In the genomic region with DNA sequence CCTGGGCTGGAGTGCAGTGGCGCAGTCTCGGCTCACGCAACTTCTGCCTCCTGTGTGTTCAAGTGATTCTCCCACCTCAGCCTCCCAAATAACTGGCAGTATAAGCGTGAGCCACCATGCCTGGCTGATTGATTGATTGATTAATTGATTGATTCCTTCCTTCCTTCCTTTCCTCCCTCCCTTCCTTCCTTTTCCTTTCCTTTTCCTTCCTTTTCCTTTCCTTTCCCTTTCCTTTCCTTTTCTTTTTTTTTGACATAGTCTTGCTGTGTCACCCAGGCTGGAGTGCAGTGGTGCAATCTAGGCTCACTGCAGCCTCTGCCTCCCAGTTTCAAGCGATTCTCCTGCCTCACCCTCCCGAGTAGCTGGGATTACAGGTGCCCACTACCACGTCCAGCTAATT, we compare ENCODE assay signal across 15 cellular contexts. TPM values are rescaled to one million over a fixed set of nuclear protein-coding genes. Genes with fewer than 3 reads are reported as not detected.
"Had no signal": no experiment of that assay in that cellular context is flagged by ENCODE, and none has a peak within 500 bp of the region (broad histone marks: within the 10 kb centered on the region; RNA-seq: fewer than 3 reads in every experiment).

No MANE protein-coding gene starts in this region.

RNA-seq across cellular contexts. Expression of a gene that starts 30.4 kb away (rescaled TPM):
- total RNA-seq: activated B cell treated with CpG ODN at 0.5 μM for 24 hours; activated CD4-positive, alpha-beta memory T cell treated with anti-CD3 and anti-CD28 coated beads for 36 hours; activated CD4-positive, alpha-beta T cell treated with anti-CD3 and anti-CD28 coated beads, Interleukin-2, amount 10 ng/mL, durations not matched to agents 24 days and 14 days; activated CD8-positive, alpha-beta memory T cell treated with anti-CD3 and anti-CD28 coated beads for 36 hours; activated CD8-positive, alpha-beta T cell treated with anti-CD3 and anti-CD28 coated beads for 36 hours; activated naive CD4-positive, alpha-beta T cell treated with anti-CD3 and anti-CD28 coated beads for 36 hours; activated naive CD8-positive, alpha-beta T cell treated with anti-CD3 and anti-CD28 coated beads for 36 hours; activated T-cell treated with anti-CD3 and anti-CD28 coated beads, Interleukin-2, amount 50 U/mL, for 4 hours; activated T-cell treated with anti-CD3 and anti-CD28 coated beads, Interleukin-2, amount 50 U/mL, for 72 hours; activated T-helper 1 cell treated with anti-CD3 and anti-CD28 coated beads, Interleukin-12 subunit alpha, Interleukin-12 subunit beta, Interleukin-2, Interleukin-4 antibody, amounts not matched to agents 30 ng/mL and 10 ng/mL and 1 ng/mL, durations not matched to agents 14 hours and 24 hours and 36 hours; adrenal gland; aorta; body of pancreas; breast epithelium; cardiac septum had no signal
- polyA plus RNA-seq: adrenal gland, aorta had no signal
